1 cellular context compared by ENCODE assay signal in genomic region chr12:114671664-114672476, GRCh38.
TF ChIP-seq lines count a peak whose summit lies in the region.

No MANE protein-coding gene starts in this region.

TF ChIP-seq in HepG2, 621 proteins besides CTCF, POLR2A, EP300 and RAD21 (continued from another document and continues in another):
- TF ChIP-seq, protein P1, sequence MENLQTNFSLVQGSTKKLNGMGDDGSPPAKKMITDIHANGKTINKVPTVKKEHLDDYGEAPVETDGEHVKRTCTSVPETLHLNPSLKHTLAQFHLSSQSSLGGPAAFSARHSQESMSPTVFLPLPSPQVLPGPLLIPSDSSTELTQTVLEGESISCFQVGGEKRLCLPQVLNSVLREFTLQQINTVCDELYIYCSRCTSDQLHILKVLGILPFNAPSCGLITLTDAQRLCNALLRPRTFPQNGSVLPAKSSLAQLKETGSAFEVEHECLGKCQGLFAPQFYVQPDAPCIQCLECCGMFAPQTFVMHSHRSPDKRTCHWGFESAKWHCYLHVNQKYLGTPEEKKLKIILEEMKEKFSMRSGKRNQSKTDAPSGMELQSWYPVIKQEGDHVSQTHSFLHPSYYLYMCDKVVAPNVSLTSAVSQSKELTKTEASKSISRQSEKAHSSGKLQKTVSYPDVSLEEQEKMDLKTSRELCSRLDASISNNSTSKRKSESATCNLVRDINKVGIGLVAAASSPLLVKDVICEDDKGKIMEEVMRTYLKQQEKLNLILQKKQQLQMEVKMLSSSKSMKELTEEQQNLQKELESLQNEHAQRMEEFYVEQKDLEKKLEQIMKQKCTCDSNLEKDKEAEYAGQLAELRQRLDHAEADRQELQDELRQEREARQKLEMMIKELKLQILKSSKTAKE (CRISPR knock-in tag; IDR thresholded peaks at IDR 0.05; ENCODE audit: borderline replicate concordance): no peak
- TF ChIP-seq TBX2 (CRISPR knock-in tag; IDR thresholded peaks at IDR 0.05; ENCODE audit: borderline replicate concordance) (no peak), ZBTB43 (CRISPR knock-in tag; conservative IDR thresholded peaks at IDR 0.05) (no peak), ZFP1 (CRISPR knock-in tag; IDR thresholded peaks at IDR 0.05) (no peak), GTF2F1 (IDR thresholded peaks at IDR 0.05; ENCODE audit: low read length) (no peak), HNRNPL (IDR thresholded peaks at IDR 0.05; ENCODE audit: low read depth, low read length) (0 out of 2 replicates have a peak, but pooled peaks have one; percentile 25), CCDC6 (CRISPR knock-in tag; IDR thresholded peaks at IDR 0.05) (no peak), ZKSCAN1 (IDR thresholded peaks at IDR 0.05; ENCODE audit: low read length) (no peak), ZNF468 (CRISPR knock-in tag; IDR thresholded peaks at IDR 0.05) (no peak), ZNF552 (CRISPR knock-in tag; IDR thresholded peaks at IDR 0.05; ENCODE audit: borderline replicate concordance) (no peak), ZSCAN21 (CRISPR knock-in tag; IDR thresholded peaks at IDR 0.05; ENCODE audit: borderline replicate concordance) (no peak), ZFP36L2 (CRISPR knock-in tag; IDR thresholded peaks at IDR 0.05) (no peak), HNF1B (CRISPR knock-in tag; IDR thresholded peaks at IDR 0.05) (no peak), RBFOX2 (IDR thresholded peaks at IDR 0.05; ENCODE audit: low read depth, low read length) (peak; percentile 94), CHD2 (IDR thresholded peaks at IDR 0.05; ENCODE audit: low read depth, low read length) (no peak), SMYD3 (CRISPR knock-in tag; IDR thresholded peaks at IDR 0.05) (no peak), PRPF4 (IDR thresholded peaks at IDR 0.05; ENCODE audit: low read depth, low read length, poor library complexity, severe bottlenecking) (peak; percentile 31), FOXP1 (IDR thresholded peaks at IDR 0.05) (0 out of 2 replicates have a peak, but pooled peaks have one; percentile 53), FOXP1 (CRISPR knock-in tag; IDR thresholded peaks at IDR 0.05) (no peak), MYNN (CRISPR knock-in tag; IDR thresholded peaks at IDR 0.05; ENCODE audit: low read depth) (no peak), ZNF691 (CRISPR knock-in tag; IDR thresholded peaks at IDR 0.05; ENCODE audit: borderline replicate concordance, low read depth) (no peak), ZNF772 (CRISPR knock-in tag; IDR thresholded peaks at IDR 0.05) (no peak), ZNF251 (CRISPR knock-in tag; IDR thresholded peaks at IDR 0.05) (no peak), ZSCAN20 (CRISPR knock-in tag; IDR thresholded peaks at IDR 0.05; ENCODE audit: borderline replicate concordance) (no peak), ZNF570 (CRISPR knock-in tag; IDR thresholded peaks at IDR 0.05; ENCODE audit: borderline replicate concordance) (no peak), ZNF839 (CRISPR knock-in tag; IDR thresholded peaks at IDR 0.05; ENCODE audit: borderline replicate concordance) (no peak), TBL1XR1 (IDR thresholded peaks at IDR 0.05; ENCODE audit: borderline replicate concordance, low read length, partially characterized antibody) (no peak), GABPA (IDR thresholded peaks at IDR 0.05; ENCODE audit: low read depth, low read length) (no peak), GABPA (CRISPR knock-in tag; IDR thresholded peaks at IDR 0.05; ENCODE audit: low read depth) (no peak), NRL (CRISPR knock-in tag; IDR thresholded peaks at IDR 0.05; ENCODE audit: borderline replicate concordance) (no peak), ZFYVE20 (CRISPR knock-in tag; IDR thresholded peaks at IDR 0.05; ENCODE audit: borderline replicate concordance, low read depth) (no peak), GATA4 (IDR thresholded peaks at IDR 0.05; ENCODE audit: borderline replicate concordance, low read depth) (no peak), ZNF577 (CRISPR knock-in tag; IDR thresholded peaks at IDR 0.05; ENCODE audit: borderline replicate concordance, low read depth) (no peak), ZNF234 (CRISPR knock-in tag; conservative IDR thresholded peaks at IDR 0.05) (no peak), ZC3H13 (CRISPR knock-in tag; IDR thresholded peaks at IDR 0.05) (0 out of 2 replicates have a peak, but pooled peaks have one; percentile 46), ZFP37 (CRISPR knock-in tag; IDR thresholded peaks at IDR 0.05; ENCODE audit: borderline replicate concordance) (no peak), FLYWCH1 (CRISPR knock-in tag; IDR thresholded peaks at IDR 0.05) (no peak), ZNF367 (CRISPR knock-in tag; IDR thresholded peaks at IDR 0.05; ENCODE audit: borderline replicate concordance) (no peak), NR1H2 (CRISPR knock-in tag; IDR thresholded peaks at IDR 0.05; ENCODE audit: borderline replicate concordance, low read depth) (no peak), ZBTB38 (CRISPR knock-in tag; IDR thresholded peaks at IDR 0.05) (peak; percentile 87; the same call in 1 of the 2 replicates), ZNF770 (CRISPR knock-in tag; IDR thresholded peaks at IDR 0.05) (no peak), ZNF430 (CRISPR knock-in tag; IDR thresholded peaks at IDR 0.05) (no peak), MNT (IDR thresholded peaks at IDR 0.05) (no peak), FOXM1 (CRISPR knock-in tag; IDR thresholded peaks at IDR 0.05) (no peak), HES4 (CRISPR knock-in tag; IDR thresholded peaks at IDR 0.05; ENCODE audit: borderline replicate concordance) (no peak), GZF1 (CRISPR knock-in tag; IDR thresholded peaks at IDR 0.05) (no peak), PRDM10 (CRISPR knock-in tag; IDR thresholded peaks at IDR 0.05; ENCODE audit: low read depth) (no peak), ZFP41 (CRISPR knock-in tag; IDR thresholded peaks at IDR 0.05; ENCODE audit: borderline replicate concordance) (no peak), XRCC5 (optimal IDR thresholded peaks at IDR 0.05; ENCODE audit: low read length) (peak; percentile 16), ZNF382 (CRISPR knock-in tag; IDR thresholded peaks at IDR 0.05; ENCODE audit: borderline replicate concordance) (no peak), NFKBIZ (CRISPR knock-in tag; IDR thresholded peaks at IDR 0.05) (no peak)
- TF ChIP-seq, protein P2, sequence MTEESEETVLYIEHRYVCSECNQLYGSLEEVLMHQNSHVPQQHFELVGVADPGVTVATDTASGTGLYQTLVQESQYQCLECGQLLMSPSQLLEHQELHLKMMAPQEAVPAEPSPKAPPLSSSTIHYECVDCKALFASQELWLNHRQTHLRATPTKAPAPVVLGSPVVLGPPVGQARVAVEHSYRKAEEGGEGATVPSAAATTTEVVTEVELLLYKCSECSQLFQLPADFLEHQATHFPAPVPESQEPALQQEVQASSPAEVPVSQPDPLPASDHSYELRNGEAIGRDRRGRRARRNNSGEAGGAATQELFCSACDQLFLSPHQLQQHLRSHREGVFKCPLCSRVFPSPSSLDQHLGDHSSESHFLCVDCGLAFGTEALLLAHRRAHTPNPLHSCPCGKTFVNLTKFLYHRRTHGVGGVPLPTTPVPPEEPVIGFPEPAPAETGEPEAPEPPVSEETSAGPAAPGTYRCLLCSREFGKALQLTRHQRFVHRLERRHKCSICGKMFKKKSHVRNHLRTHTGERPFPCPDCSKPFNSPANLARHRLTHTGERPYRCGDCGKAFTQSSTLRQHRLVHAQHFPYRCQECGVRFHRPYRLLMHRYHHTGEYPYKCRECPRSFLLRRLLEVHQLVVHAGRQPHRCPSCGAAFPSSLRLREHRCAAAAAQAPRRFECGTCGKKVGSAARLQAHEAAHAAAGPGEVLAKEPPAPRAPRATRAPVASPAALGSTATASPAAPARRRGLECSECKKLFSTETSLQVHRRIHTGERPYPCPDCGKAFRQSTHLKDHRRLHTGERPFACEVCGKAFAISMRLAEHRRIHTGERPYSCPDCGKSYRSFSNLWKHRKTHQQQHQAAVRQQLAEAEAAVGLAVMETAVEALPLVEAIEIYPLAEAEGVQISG (CRISPR knock-in tag; IDR thresholded peaks at IDR 0.05): no peak
